8 cellular contexts compared by ENCODE assay signal in the genomic region with DNA sequence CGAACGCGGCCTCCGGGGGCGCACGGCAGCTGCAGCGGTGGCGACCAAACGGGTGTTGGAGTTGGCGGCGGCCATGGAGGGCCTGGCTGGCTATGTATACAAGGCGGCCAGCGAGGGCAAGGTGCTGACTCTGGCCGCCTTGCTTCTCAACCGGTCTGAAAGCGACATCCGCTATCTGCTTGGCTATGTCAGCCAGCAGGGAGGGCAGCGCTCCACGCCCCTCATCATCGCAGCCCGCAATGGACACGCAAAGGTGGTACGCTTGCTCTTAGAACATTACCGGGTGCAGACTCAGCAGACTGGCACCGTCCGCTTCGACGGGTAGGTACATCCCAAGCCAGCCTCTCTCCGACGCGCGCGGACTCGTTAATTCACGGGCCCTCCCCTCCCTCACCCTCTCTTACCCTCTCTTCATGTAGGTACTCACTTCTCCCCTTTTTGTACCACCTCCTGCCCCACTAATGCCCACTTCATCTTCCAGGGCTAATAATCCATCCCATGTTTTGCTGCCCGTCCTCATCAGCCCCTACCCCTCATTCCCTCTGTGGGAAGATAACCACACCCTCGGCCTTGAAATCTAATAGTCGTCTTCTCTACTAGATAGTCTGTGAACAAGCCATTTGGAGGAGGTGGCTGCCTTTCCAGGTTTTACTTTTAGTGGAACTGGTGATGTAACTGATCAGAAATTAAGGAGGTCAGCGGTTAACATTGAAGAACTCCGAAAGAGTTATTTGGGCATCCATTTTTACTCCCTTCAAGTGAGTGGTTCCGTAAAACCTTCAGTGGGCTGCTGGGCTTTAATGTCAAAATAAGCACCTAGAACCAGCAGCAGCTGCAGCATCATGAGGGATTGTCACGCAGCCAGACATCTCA. TPM values are rescaled to one million over a fixed set of nuclear protein-coding genes. Genes with fewer than 3 reads are reported as not detected.
DNase-seq lines count a peak whose midpoint lies in the region; ATAC-seq and TF ChIP-seq lines count a peak whose summit lies in the region.

No MANE protein-coding gene starts in this region.

- H3K27ac ChIP-seq in Panc1 (ENCODE audit: low read length) (peak overlapping the region; percentile 99), right lobe of liver (peak overlapping the region; percentile 94 to 97 (median 97)), testis (peak overlapping the region; percentile 99 to 100)

- DNase-seq in DMS53 treated with DMSO at 0.1 percent for 48 hours (lab: John Stamatoyannopoulos, UW; ENCODE audit: unreplicated experiment) (peak; percentile 21), DMS53 (lab: John Stamatoyannopoulos, UW) (no peak), Panc1 (ENCODE audit: low read depth, low spot score) (no peak), MCF 10A (ENCODE audit: unreplicated experiment) (peak; percentile 28), right lobe of liver (no peak), testis (peak; percentile 62)
- no peak for DNase-seq in activated CD4-positive, CD25-positive, alpha-beta regulatory T cell treated with anti-CD3 and anti-CD28 coated beads, Interleukin-2, amount 50 U/mL, for 72 hours

- no peaks in the 10 kb centered on the region for H3K27me3 Mint-ChIP-seq in MCF 10A (ENCODE audit: insufficient read depth, unreplicated experiment)

- TF ChIP-seq POLR2A in right lobe of liver (IDR thresholded peaks at IDR 0.05) (no peak), testis (IDR thresholded peaks at IDR 0.05) (no peak)

- POLR2A ChIA-PET in Panc1 (lab: Charles Lee) (interaction anchor here (0.6 kb wide), 3 partner anchors 46 to 880 kb away, joined by 3 to 16 read pairs (median 3); no protein-coding TSS in a partner anchor), MCF 10A (lab: Yijun Ruan, JAX) (interaction anchor here (0.6 to 16.2 kb wide), 22 partner anchors 7 to 1176 kb away, joined by 3 to 415 read pairs (median 6); partner anchors contain the start of genes C15orf61 and CLN6)

- H3K36me3 ChIP-seq in Panc1 (ENCODE audit: control insufficient read depth, insufficient read depth, low read length), result peaks cover 6% of the 10 kb centered on the region; the same call in 1 of the 2 replicates
- no peaks in the 10 kb centered on the region for H3K36me3 ChIP-seq in right lobe of liver
- no peaks in the 10 kb centered on the region for H3K36me3 ChIP-seq in testis (ENCODE audit: low read depth, missing control alignments)

- ATAC-seq in HG03095 (IDR thresholded peaks at IDR 0.05; ENCODE audit: unreplicated experiment) (peak; percentile 55), Panc1 (peak; percentile 4; the same call in 1 of the 2 replicates), right lobe of liver (peak in 2 of 4 donors; percentile 0)

- peak overlapping the region; percentile 99 for H3K27ac Mint-ChIP-seq in MCF 10A (ENCODE audit: low read depth, unreplicated experiment)

- H3K4me3 ChIP-seq in Panc1 (ENCODE audit: low read depth in 2 of 2, low read length in 2 of 2), result peak overlapping the region; percentile 81 to 98
- H3K4me3 ChIP-seq in right lobe of liver, result peak overlapping the region; percentile 73 to 96 (median 94)
- peak overlapping the region; percentile 78 to 91 for H3K4me3 ChIP-seq in testis

- peaks cover 28% of the 10 kb centered on the region for H3K4me1 ChIP-seq in Panc1 (ENCODE audit: control insufficient read depth, insufficient read depth, low read length)
- peaks cover 0 to 73% (median 26%) of the 10 kb centered on the region in 4 donors for H3K4me1 ChIP-seq in right lobe of liver
- H3K4me1 ChIP-seq in testis, result peaks cover 38% of the 10 kb centered on the region

- BruUV-seq in Panc1 (replicated peaks; lab: Mats Ljungman, UMichigan) (TSS peak; percentile 64), MCF 10A (replicated peaks; lab: Mats Ljungman, UMichigan) (TSS peak; percentile 39)

- peak overlapping the region; percentile 85 for H3K4me3 Mint-ChIP-seq in MCF 10A (ENCODE audit: unreplicated experiment)

- H3K9me3 ChIP-seq in Panc1 (ENCODE audit: control insufficient read depth, insufficient read depth, low read depth, low read length) (no peaks in the 10 kb centered on the region), right lobe of liver (no peaks in the 10 kb centered on the region), testis (no peaks in the 10 kb centered on the region)

- intact Hi-C loops in Panc1 (cut with micrococcal nuclease; ENCODE audit: unreplicated experiment) (no loop called here), MCF 10A (cut with micrococcal nuclease) (loop anchor here (1.0 kb wide), 1 partner anchor 21 kb away; no protein-coding TSS in a partner anchor), right lobe of liver (cut with DNase I) (no loop called here), testis (cut with DNase I; ENCODE audit: low total_unique reads) (no loop called here)

- WGBS in right lobe of liver (ENCODE audit: insufficient coverage, low coverage, low lambda C conversion rate, missing lambda C conversion rate), result under 1% methylated on average over 17 of the region's 42 CpGs
- 1% methylated on average over 25 to 30 of the region's 42 CpGs for WGBS in testis, 2 donors

- peaks cover 47% of the 10 kb centered on the region for H3K4me1 Mint-ChIP-seq in MCF 10A (ENCODE audit: insufficient read depth, unreplicated experiment)

- H3K27me3 ChIP-seq in Panc1 (ENCODE audit: control insufficient read depth, insufficient read depth, low read length), result no peaks in the 10 kb centered on the region
- no peaks in the 10 kb centered on the region for H3K27me3 ChIP-seq in right lobe of liver
- H3K27me3 ChIP-seq in testis, result no peaks in the 10 kb centered on the region

- CTCF ChIA-PET in Panc1 (lab: Charles Lee) (interaction anchor here (0.8 to 2.2 kb wide), 2 partner anchors 26 kb away, joined by 3 to 5 read pairs; no protein-coding TSS in a partner anchor), MCF 10A (lab: Yijun Ruan, JAX) (interaction anchor here (0.8 to 3.2 kb wide), 5 partner anchors 11 to 26 kb away, joined by 3 to 16 read pairs (median 3); no protein-coding TSS in a partner anchor)

- H3K9me3 Mint-ChIP-seq in MCF 10A (ENCODE audit: unreplicated experiment), result no peaks in the 10 kb centered on the region

- in situ Hi-C loops in Panc1 (cut with HindIII; ENCODE audit: low pct_unique_long_range_greater_than_20kb, low sequenced_read_pairs), result no loop called here

- TF ChIP-seq CTCF in Panc1 (IDR thresholded peaks at IDR 0.05) (peak; percentile 47), MCF 10A (IDR thresholded peaks at IDR 0.05; ENCODE audit: unreplicated experiment) (peak; percentile 30), right lobe of liver (IDR thresholded peaks at IDR 0.05) (peak in 2 of 4 donors; percentile 13 to 27), testis (IDR thresholded peaks at IDR 0.05) (no peak)

- peaks cover 6% of the 10 kb centered on the region for H3K36me3 Mint-ChIP-seq in MCF 10A (ENCODE audit: insufficient read depth, unreplicated experiment)

RNA-seq across cellular contexts. Expression of gene FEM1B, which starts 1.0 kb away (rescaled TPM):
- 34.8 TPM for total RNA-seq in Panc1 (2021; ENCODE audit: unreplicated experiment)
- polyA plus RNA-seq in Panc1 (2012; ENCODE audit: insufficient read length), result 17.6 TPM
- 50.7 and 70.2 TPM in 2 replicates for total RNA-seq in MCF 10A (2022)
- 10 to 100 TPM; 17.7 to 28.3 (median 23.1) TPM for total RNA-seq in right lobe of liver
- total RNA-seq in testis, result 10 to 100 TPM; 65.8 to 86.3 TPM
- 122 TPM for polyA plus RNA-seq in testis (ENCODE audit: insufficient read depth, low read depth, low replicate concordance)

RNA-seq across cellular contexts. Expression of gene CLN6, which starts 49.1 kb away (rescaled TPM):
- total RNA-seq in Panc1 (2021; ENCODE audit: unreplicated experiment) (68.7 TPM), MCF 10A (2022) (26.5 and 31.4 TPM in 2 replicates), right lobe of liver (10 to 100 TPM; 10.7 to 24.3 (median 15.2) TPM), testis (10 to 100 TPM; 39.7 to 58.8 TPM)
- polyA plus RNA-seq in Panc1 (2012; ENCODE audit: insufficient read length), result 42.4 TPM
- polyA plus RNA-seq in testis (ENCODE audit: insufficient read depth, low read depth, low replicate concordance), result 23.3 TPM

Comparison
In these comparisons a context has a peak if more than half of its experiments do, and no peak if none do; other contexts are left out.
1. DNase-seq: peak in DMS53 treated with DMSO at 0.1 percent for 48 hours (single experiment), MCF 10A (single experiment) and testis (single experiment); none in DMS53 (single experiment), Panc1 (single experiment), right lobe of liver (0 of 3) and activated CD4-positive, CD25-positive, alpha-beta regulatory T cell treated with anti-CD3 and anti-CD28 coated beads, Interleukin-2, amount 50 U/mL, for 72 hours (single experiment).
2. CTCF ChIP-seq: peak in Panc1 (single experiment) and MCF 10A (single experiment); none in testis (0 of 3).
3. Peak in every context shown above with its lines, with median percentiles within 50 percentile points of each other: H3K27ac ChIP-seq and H3K4me3 ChIP-seq.